22 cellular contexts compared by ENCODE assay signal in the genomic region with DNA sequence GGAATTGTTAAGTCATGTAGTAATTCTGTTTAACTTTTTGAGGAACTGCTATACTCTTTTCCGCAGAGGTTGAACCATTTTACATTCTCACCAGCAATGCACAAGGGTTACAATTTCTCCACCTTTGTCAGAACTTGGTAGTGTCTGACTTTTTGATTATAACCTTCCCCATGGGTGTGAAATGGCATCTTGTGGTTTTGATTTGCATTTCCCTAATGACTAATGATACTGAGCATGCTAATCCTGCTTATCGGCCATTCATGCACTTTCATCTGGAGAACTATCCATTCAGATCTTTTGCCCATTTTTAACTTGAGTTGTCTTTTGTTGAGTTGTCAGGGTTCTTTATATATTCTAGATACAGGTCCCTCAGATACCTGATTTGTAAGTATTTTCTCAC.
"Had no signal": no experiment of that assay in that cellular context is flagged by ENCODE, and none has a peak within 500 bp of the region (broad histone marks: within the 10 kb centered on the region; RNA-seq: fewer than 3 reads in every experiment).

No MANE protein-coding gene starts in this region.

- DNase-seq: colonic mucosa; effector CD4-positive, alpha-beta T cell; heart right ventricle; hypothalamus; kidney glomerular epithelial cell; mesendoderm; naive B cell; spleen; stimulated activated CD4-positive, alpha-beta T cell treated with anti-CD3 and anti-CD28 coated beads, Interleukin-15, amount 100 ng/mL, for 24 hours; stimulated activated CD4-positive, alpha-beta T cell treated with anti-CD3 and anti-CD28 coated beads, Interleukin-1b, Interleukin-23, amount 100 ng/mL, for 48 hours; stimulated activated CD4-positive, alpha-beta T cell treated with anti-CD3 and anti-CD28 coated beads, Interleukin-4, amount 100 ng/mL, for 24 hours; upper lobe of right lung had no signal

- H3K4me3 ChIP-seq: colonic mucosa, heart right ventricle, prostate gland, spleen, tibial nerve, upper lobe of right lung had no signal

- H3K9me3 ChIP-seq: colonic mucosa, heart right ventricle, prostate gland, spleen, tibial nerve, upper lobe of right lung had no signal

- H3K27me3 Mint-ChIP-seq: stimulated activated naive CD8-positive, alpha-beta T cell treated with anti-CD3 and anti-CD28 coated beads, Interleukin-15, Interleukin-2, amounts not matched to agents 100 ng/mL and 50 ng/mL, for 24 hours had no signal

- H3K27ac ChIP-seq: colonic mucosa, heart right ventricle, parathyroid adenoma, prostate gland, spleen, tibial nerve, upper lobe of right lung had no signal

- H3K4me1 Mint-ChIP-seq: nephron had no signal

- H3K9me3 Mint-ChIP-seq: nephron; stimulated activated memory B cell treated with anti-CD40 and anti-IgM and Interleukin-4, amounts not matched to agents 10 μg/mL and 1 μg/mL and 100 μg/mL, for 72 hours; stimulated activated naive CD8-positive, alpha-beta T cell treated with anti-CD3 and anti-CD28 coated beads, Interleukin-15, Interleukin-2, amounts not matched to agents 100 ng/mL and 50 ng/mL, for 24 hours had no signal

- H3K79me2 ChIP-seq: parathyroid adenoma had no signal

- H3K36me3 ChIP-seq: colonic mucosa, heart right ventricle, prostate gland, spleen, tibial nerve, upper lobe of right lung had no signal

- H3K27ac Mint-ChIP-seq: nephron; stimulated activated memory B cell treated with anti-CD40 and anti-IgM and Interleukin-4, amounts not matched to agents 10 μg/mL and 1 μg/mL and 100 μg/mL, for 72 hours; stimulated activated naive CD8-positive, alpha-beta T cell treated with anti-CD3 and anti-CD28 coated beads, Interleukin-15, Interleukin-2, amounts not matched to agents 100 ng/mL and 50 ng/mL, for 24 hours had no signal

- ATAC-seq: esophagus mucosa; heart right ventricle; sciatic nerve; stimulated activated memory B cell treated with anti-CD40 and anti-IgM and Interleukin-4, amounts not matched to agents 10 μg/mL and 1 μg/mL and 100 μg/mL, for 72 hours; upper lobe of right lung had no signal

- H2AFZ ChIP-seq: parathyroid adenoma had no signal

- FAIRE-seq: frontal cortex, islet of Langerhans had no signal

- H3K4me3 Mint-ChIP-seq: nephron; stimulated activated memory B cell treated with anti-CD40 and anti-IgM and Interleukin-4, amounts not matched to agents 10 μg/mL and 1 μg/mL and 100 μg/mL, for 72 hours; stimulated activated naive CD8-positive, alpha-beta T cell treated with anti-CD3 and anti-CD28 coated beads, Interleukin-15, Interleukin-2, amounts not matched to agents 100 ng/mL and 50 ng/mL, for 24 hours had no signal

- H3K4me1 ChIP-seq: colonic mucosa, prostate gland had no signal

- H3K9ac ChIP-seq: parathyroid adenoma had no signal

- H3K27me3 ChIP-seq: colonic mucosa, heart right ventricle, spleen, tibial nerve, upper lobe of right lung had no signal
